ENCODE assay signal across 1 cellular context in the genomic region with DNA sequence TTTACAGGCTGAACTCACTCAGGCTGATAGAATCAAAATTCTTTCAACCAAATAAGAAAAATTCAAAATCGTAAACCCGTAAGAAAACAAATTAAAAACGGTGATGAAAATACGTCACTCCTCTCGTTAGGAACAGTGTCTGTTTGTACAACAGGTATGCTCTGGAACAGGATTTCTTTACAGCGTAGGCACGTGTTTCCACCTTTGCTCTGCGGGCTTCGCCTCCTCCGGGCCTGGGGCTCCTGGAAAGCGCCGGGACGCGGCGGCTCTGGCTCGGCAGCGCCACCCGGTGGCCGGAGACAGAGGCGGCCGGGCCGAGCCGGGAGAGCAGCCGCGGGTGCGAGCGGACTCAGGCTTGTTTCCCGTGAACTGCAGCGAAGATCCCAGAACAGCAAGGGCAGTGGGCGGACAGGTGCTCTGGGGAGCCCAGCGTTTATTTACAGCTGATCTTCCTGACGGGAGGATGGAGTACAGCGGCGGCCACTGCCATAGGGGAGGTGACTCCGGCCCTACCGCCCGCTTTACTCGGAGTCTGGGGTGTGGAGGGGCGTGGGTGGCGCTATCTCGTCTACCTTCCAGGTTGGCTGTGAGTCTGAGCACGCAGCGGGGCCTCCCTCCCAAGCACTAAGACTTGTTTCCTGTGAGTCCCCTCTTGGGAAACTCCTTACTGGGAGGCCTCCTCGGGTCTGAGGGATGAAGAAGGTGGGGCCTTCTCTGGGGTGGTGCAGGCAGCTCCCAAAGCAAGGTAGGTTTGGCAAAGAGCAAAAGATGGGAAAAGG.
A peak's percentile ranks its signal among the peaks of the same experiment; 100 is the strongest.
TF ChIP-seq lines count a peak whose summit lies in the region.

No MANE protein-coding gene starts in this region.

TF ChIP-seq in K562, 482 proteins besides CTCF, POLR2A, EP300 and RAD21 (continued from another document and continues in another):
- TF ChIP-seq, protein P1, sequence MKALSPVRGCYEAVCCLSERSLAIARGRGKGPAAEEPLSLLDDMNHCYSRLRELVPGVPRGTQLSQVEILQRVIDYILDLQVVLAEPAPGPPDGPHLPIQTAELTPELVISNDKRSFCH (CRISPR knock-in tag; IDR thresholded peaks at IDR 0.05) = no peak
- TF ChIP-seq, protein P1 (tag; IDR thresholded peaks at IDR 0.05) = peak; percentile 87
- TF ChIP-seq, protein P2, sequence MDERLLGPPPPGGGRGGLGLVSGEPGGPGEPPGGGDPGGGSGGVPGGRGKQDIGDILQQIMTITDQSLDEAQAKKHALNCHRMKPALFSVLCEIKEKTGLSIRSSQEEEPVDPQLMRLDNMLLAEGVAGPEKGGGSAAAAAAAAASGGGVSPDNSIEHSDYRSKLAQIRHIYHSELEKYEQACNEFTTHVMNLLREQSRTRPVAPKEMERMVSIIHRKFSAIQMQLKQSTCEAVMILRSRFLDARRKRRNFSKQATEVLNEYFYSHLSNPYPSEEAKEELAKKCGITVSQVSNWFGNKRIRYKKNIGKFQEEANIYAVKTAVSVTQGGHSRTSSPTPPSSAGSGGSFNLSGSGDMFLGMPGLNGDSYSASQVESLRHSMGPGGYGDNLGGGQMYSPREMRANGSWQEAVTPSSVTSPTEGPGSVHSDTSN (CRISPR knock-in tag; IDR thresholded peaks at IDR 0.05; ENCODE audit: low read depth) = no peak
- TF ChIP-seq, protein P2 (tag; conservative IDR thresholded peaks at IDR 0.05; ENCODE audit: low read depth) = no peak
- TF ChIP-seq ZFX (CRISPR knock-in tag; IDR thresholded peaks at IDR 0.05) (peak; percentile 86), ZNF696 (CRISPR knock-in tag; conservative IDR thresholded peaks at IDR 0.05) (no peak), ILF3 (IDR thresholded peaks at IDR 0.05; ENCODE audit: borderline replicate concordance) (no peak), XRCC3 (IDR thresholded peaks at IDR 0.05) (no peak), CHD4 (IDR thresholded peaks at IDR 0.05; ENCODE audit: insufficient read depth, insufficient replicate concordance, low read depth, low read length, poor library complexity, severe bottlenecking) (no peak), PCBP2 (IDR thresholded peaks at IDR 0.05; ENCODE audit: low read depth, low read length, poor library complexity, severe bottlenecking) (no peak), DDX20 (tag; IDR thresholded peaks at IDR 0.05; ENCODE audit: low read depth) (0 out of 2 replicates have a peak, but pooled peaks have one; percentile 65), CCNT2 (IDR thresholded peaks at IDR 0.05; ENCODE audit: borderline replicate concordance, extremely low read depth, insufficient read length, low read depth, low read length) (peak; percentile 54), TCFL5 (CRISPR knock-in tag; conservative IDR thresholded peaks at IDR 0.05) (peak; percentile 77), ZNF75A (CRISPR knock-in tag; IDR thresholded peaks at IDR 0.05) (0 out of 2 replicates have a peak, but pooled peaks have one; percentile 41), NFRKB (IDR thresholded peaks at IDR 0.05; ENCODE audit: low read depth) (no peak), HOXB6 (CRISPR knock-in tag; IDR thresholded peaks at IDR 0.05; ENCODE audit: borderline replicate concordance) (no peak), KDM1A (IDR thresholded peaks at IDR 0.05) (no peak), RBM39 (optimal IDR thresholded peaks at IDR 0.05; ENCODE audit: low read depth, low read length) (no peak), PRPF4 (IDR thresholded peaks at IDR 0.05; ENCODE audit: insufficient read depth, low read depth, low read length, poor library complexity, severe bottlenecking) (no peak), TBP (optimal IDR thresholded peaks at IDR 0.05; ENCODE audit: low read depth, low read length) (no peak), ZNF57 (CRISPR knock-in tag; IDR thresholded peaks at IDR 0.05) (no peak), ARHGAP35 (IDR thresholded peaks at IDR 0.05; ENCODE audit: partially characterized antibody) (no peak), ATF7 (IDR thresholded peaks at IDR 0.05) (peak; percentile 50), ZNF316 (IDR thresholded peaks at IDR 0.05) (no peak), ZNF146 (CRISPR knock-in tag; IDR thresholded peaks at IDR 0.05; ENCODE audit: unreplicated experiment) (no peak)
- TF ChIP-seq, protein P3, sequence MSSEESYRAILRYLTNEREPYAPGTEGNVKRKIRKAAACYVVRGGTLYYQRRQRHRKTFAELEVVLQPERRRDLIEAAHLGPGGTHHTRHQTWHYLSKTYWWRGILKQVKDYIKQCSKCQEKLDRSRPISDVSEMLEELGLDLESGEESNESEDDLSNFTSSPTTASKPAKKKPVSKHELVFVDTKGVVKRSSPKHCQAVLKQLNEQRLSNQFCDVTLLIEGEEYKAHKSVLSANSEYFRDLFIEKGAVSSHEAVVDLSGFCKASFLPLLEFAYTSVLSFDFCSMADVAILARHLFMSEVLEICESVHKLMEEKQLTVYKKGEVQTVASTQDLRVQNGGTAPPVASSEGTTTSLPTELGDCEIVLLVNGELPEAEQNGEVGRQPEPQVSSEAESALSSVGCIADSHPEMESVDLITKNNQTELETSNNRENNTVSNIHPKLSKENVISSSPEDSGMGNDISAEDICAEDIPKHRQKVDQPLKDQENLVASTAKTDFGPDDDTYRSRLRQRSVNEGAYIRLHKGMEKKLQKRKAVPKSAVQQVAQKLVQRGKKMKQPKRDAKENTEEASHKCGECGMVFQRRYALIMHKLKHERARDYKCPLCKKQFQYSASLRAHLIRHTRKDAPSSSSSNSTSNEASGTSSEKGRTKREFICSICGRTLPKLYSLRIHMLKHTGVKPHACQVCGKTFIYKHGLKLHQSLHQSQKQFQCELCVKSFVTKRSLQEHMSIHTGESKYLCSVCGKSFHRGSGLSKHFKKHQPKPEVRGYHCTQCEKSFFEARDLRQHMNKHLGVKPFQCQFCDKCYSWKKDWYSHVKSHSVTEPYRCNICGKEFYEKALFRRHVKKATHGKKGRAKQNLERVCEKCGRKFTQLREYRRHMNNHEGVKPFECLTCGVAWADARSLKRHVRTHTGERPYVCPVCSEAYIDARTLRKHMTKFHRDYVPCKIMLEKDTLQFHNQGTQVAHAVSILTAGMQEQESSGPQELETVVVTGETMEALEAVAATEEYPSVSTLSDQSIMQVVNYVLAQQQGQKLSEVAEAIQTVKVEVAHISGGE (CRISPR knock-in tag; IDR thresholded peaks at IDR 0.05) = no peak
- TF ChIP-seq, protein P4, sequence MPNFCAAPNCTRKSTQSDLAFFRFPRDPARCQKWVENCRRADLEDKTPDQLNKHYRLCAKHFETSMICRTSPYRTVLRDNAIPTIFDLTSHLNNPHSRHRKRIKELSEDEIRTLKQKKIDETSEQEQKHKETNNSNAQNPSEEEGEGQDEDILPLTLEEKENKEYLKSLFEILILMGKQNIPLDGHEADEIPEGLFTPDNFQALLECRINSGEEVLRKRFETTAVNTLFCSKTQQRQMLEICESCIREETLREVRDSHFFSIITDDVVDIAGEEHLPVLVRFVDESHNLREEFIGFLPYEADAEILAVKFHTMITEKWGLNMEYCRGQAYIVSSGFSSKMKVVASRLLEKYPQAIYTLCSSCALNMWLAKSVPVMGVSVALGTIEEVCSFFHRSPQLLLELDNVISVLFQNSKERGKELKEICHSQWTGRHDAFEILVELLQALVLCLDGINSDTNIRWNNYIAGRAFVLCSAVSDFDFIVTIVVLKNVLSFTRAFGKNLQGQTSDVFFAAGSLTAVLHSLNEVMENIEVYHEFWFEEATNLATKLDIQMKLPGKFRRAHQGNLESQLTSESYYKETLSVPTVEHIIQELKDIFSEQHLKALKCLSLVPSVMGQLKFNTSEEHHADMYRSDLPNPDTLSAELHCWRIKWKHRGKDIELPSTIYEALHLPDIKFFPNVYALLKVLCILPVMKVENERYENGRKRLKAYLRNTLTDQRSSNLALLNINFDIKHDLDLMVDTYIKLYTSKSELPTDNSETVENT (CRISPR knock-in tag; IDR thresholded peaks at IDR 0.05) = no peak
- TF ChIP-seq, protein P5, sequence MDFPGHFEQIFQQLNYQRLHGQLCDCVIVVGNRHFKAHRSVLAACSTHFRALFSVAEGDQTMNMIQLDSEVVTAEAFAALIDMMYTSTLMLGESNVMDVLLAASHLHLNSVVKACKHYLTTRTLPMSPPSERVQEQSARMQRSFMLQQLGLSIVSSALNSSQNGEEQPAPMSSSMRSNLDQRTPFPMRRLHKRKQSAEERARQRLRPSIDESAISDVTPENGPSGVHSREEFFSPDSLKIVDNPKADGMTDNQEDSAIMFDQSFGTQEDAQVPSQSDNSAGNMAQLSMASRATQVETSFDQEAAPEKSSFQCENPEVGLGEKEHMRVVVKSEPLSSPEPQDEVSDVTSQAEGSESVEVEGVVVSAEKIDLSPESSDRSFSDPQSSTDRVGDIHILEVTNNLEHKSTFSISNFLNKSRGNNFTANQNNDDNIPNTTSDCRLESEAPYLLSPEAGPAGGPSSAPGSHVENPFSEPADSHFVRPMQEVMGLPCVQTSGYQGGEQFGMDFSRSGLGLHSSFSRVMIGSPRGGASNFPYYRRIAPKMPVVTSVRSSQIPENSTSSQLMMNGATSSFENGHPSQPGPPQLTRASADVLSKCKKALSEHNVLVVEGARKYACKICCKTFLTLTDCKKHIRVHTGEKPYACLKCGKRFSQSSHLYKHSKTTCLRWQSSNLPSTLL (IDR thresholded peaks at IDR 0.05) = no peak
- TF ChIP-seq, protein P6, sequence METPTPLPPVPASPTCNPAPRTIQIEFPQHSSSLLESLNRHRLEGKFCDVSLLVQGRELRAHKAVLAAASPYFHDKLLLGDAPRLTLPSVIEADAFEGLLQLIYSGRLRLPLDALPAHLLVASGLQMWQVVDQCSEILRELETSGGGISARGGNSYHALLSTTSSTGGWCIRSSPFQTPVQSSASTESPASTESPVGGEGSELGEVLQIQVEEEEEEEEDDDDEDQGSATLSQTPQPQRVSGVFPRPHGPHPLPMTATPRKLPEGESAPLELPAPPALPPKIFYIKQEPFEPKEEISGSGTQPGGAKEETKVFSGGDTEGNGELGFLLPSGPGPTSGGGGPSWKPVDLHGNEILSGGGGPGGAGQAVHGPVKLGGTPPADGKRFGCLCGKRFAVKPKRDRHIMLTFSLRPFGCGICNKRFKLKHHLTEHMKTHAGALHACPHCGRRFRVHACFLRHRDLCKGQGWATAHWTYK (CRISPR knock-in tag; IDR thresholded peaks at IDR 0.05) = no peak; the same call in 1 of the 2 replicates
- TF ChIP-seq, protein P7, sequence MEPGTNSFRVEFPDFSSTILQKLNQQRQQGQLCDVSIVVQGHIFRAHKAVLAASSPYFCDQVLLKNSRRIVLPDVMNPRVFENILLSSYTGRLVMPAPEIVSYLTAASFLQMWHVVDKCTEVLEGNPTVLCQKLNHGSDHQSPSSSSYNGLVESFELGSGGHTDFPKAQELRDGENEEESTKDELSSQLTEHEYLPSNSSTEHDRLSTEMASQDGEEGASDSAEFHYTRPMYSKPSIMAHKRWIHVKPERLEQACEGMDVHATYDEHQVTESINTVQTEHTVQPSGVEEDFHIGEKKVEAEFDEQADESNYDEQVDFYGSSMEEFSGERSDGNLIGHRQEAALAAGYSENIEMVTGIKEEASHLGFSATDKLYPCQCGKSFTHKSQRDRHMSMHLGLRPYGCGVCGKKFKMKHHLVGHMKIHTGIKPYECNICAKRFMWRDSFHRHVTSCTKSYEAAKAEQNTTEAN (CRISPR knock-in tag; IDR thresholded peaks at IDR 0.05) = no peak
- TF ChIP-seq, protein P8, sequence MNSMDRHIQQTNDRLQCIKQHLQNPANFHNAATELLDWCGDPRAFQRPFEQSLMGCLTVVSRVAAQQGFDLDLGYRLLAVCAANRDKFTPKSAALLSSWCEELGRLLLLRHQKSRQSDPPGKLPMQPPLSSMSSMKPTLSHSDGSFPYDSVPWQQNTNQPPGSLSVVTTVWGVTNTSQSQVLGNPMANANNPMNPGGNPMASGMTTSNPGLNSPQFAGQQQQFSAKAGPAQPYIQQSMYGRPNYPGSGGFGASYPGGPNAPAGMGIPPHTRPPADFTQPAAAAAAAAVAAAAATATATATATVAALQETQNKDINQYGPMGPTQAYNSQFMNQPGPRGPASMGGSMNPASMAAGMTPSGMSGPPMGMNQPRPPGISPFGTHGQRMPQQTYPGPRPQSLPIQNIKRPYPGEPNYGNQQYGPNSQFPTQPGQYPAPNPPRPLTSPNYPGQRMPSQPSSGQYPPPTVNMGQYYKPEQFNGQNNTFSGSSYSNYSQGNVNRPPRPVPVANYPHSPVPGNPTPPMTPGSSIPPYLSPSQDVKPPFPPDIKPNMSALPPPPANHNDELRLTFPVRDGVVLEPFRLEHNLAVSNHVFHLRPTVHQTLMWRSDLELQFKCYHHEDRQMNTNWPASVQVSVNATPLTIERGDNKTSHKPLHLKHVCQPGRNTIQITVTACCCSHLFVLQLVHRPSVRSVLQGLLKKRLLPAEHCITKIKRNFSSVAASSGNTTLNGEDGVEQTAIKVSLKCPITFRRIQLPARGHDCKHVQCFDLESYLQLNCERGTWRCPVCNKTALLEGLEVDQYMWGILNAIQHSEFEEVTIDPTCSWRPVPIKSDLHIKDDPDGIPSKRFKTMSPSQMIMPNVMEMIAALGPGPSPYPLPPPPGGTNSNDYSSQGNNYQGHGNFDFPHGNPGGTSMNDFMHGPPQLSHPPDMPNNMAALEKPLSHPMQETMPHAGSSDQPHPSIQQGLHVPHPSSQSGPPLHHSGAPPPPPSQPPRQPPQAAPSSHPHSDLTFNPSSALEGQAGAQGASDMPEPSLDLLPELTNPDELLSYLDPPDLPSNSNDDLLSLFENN (IDR thresholded peaks at IDR 0.05; ENCODE audit: low read depth in 2 of 2, low read length in 2 of 2) = no peak
